ENCODE assay signal across 22 cellular contexts in genomic region chr4:165201806-165202205, GRCh38.
"Had no signal": no experiment of that assay in that cellular context is flagged by ENCODE, and none has a peak within 500 bp of the region (broad histone marks: within the 10 kb centered on the region; RNA-seq: fewer than 3 reads in every experiment).

No MANE protein-coding gene starts in this region.

- H3K36me3 ChIP-seq: esophagus squamous epithelium, ovary, thoracic aorta had no signal

- ATAC-seq: activated CD4-positive, alpha-beta T cell treated with anti-CD3 and anti-CD28 coated beads for 36 hours; activated CD8-positive, alpha-beta memory T cell treated with anti-CD3 and anti-CD28 coated beads, Interleukin-2, amount 10 ng/mL, durations not matched to agents 7 days and 5 days; activated CD8-positive, alpha-beta T cell treated with anti-CD3 and anti-CD28 coated beads, Interleukin-2, amount 10 ng/mL, durations not matched to agents 7 days and 5 days; activated naive CD4-positive, alpha-beta T cell treated with anti-CD3 and anti-CD28 coated beads, Interleukin-2, amount 50 U/mL, for 72 hours; activated T-cell treated with anti-CD3 and anti-CD28 coated beads, Interleukin-2, amount 50 U/mL, for 72 hours; body of pancreas; left ventricle myocardium superior; sciatic nerve; stimulated activated effector memory CD8-positive, alpha-beta T cell treated with anti-CD3 and anti-CD28 coated beads, Interleukin-12 subunit alpha, Interleukin-12 subunit beta, amount 100 ng/mL, for 72 hours; T-cell had no signal

- H3K4me3 ChIP-seq: body of pancreas, esophagus squamous epithelium, ovary, skin epidermis, thoracic aorta had no signal

- H3K9me3 ChIP-seq: body of pancreas, esophagus squamous epithelium, ovary, thoracic aorta had no signal

- DNase-seq: activated CD4-positive, alpha-beta T cell treated with anti-CD3 and anti-CD28 coated beads for 36 hours; activated CD4-positive, CD25-positive, alpha-beta regulatory T cell; activated CD8-positive, alpha-beta memory T cell treated with anti-CD3 and anti-CD28 coated beads, Interleukin-2, amount 10 ng/mL, durations not matched to agents 7 days and 5 days; activated CD8-positive, alpha-beta T cell treated with anti-CD3 and anti-CD28 coated beads, Interleukin-2, amount 10 ng/mL, durations not matched to agents 7 days and 5 days; activated naive CD4-positive, alpha-beta T cell; activated T-cell treated with anti-CD3 and anti-CD28 coated beads, Interleukin-2, amount 50 U/mL, for 72 hours; anterior cingulate cortex; body of pancreas; dermis blood vessel endothelial cell; effector CD4-positive, alpha-beta T cell; esophagus squamous epithelium; left ventricle myocardium superior; naive B cell; ovary; stimulated activated CD4-positive, alpha-beta T cell treated with anti-CD3 and anti-CD28 coated beads, Interleukin-4, amount 100 ng/mL, for 24 hours; T-cell; trophoblast cell had no signal

- H3K27me3 ChIP-seq: body of pancreas, esophagus squamous epithelium, ovary had no signal
